ENCODE assay signal across 1 cellular context in the genomic region with DNA sequence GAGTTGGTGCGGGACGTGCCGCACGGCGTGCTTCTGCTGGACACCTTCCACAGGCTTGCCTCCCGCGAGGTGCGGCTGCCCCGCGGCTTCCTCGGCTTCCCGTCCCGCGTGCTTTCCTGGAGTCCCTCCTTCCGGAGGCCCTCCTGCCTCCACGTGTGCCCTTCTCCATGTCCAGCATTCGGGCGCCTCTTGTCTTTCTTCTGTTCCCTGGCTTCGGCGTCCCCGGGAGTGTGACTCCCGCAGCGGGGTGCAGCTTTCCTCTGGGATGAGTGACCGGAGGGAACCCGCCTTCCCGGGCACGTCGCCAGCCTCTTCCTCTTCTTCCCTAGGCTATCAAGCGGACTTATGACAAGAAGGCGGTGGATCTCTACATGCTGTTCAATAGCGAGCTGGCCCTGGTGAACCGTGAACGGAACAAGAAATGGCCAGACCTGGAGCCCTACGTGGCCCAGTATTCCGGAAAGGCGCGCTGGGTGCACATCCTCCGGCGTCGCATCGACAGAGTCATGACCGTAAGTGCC.
TF ChIP-seq lines count a peak whose summit lies in the region.

No MANE protein-coding gene starts in this region.

TF ChIP-seq in GM23338, 12 proteins besides CTCF, POLR2A, EP300 and RAD21:
- TF ChIP-seq, protein P1, sequence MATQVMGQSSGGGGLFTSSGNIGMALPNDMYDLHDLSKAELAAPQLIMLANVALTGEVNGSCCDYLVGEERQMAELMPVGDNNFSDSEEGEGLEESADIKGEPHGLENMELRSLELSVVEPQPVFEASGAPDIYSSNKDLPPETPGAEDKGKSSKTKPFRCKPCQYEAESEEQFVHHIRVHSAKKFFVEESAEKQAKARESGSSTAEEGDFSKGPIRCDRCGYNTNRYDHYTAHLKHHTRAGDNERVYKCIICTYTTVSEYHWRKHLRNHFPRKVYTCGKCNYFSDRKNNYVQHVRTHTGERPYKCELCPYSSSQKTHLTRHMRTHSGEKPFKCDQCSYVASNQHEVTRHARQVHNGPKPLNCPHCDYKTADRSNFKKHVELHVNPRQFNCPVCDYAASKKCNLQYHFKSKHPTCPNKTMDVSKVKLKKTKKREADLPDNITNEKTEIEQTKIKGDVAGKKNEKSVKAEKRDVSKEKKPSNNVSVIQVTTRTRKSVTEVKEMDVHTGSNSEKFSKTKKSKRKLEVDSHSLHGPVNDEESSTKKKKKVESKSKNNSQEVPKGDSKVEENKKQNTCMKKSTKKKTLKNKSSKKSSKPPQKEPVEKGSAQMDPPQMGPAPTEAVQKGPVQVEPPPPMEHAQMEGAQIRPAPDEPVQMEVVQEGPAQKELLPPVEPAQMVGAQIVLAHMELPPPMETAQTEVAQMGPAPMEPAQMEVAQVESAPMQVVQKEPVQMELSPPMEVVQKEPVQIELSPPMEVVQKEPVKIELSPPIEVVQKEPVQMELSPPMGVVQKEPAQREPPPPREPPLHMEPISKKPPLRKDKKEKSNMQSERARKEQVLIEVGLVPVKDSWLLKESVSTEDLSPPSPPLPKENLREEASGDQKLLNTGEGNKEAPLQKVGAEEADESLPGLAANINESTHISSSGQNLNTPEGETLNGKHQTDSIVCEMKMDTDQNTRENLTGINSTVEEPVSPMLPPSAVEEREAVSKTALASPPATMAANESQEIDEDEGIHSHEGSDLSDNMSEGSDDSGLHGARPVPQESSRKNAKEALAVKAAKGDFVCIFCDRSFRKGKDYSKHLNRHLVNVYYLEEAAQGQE (IDR thresholded peaks at IDR 0.05; ENCODE audit: unreplicated experiment): no peak
- TF ChIP-seq JUNB (IDR thresholded peaks at IDR 0.05; ENCODE audit: unreplicated experiment) (no peak), EZH2phosphoT487 (IDR thresholded peaks at IDR 0.05; ENCODE audit: unreplicated experiment) (no peak), STAT1 (IDR thresholded peaks at IDR 0.05; ENCODE audit: unreplicated experiment) (no peak), ZNF331 (CRISPR knock-in tag; IDR thresholded peaks at IDR 0.05; ENCODE audit: low read depth) (no peak), POLR2AphosphoS5 (IDR thresholded peaks at IDR 0.05; ENCODE audit: low read depth) (no peak), CREB1 (CRISPR knock-in tag; IDR thresholded peaks at IDR 0.05; ENCODE audit: low read depth) (no peak), ZNF114 (CRISPR knock-in tag; IDR thresholded peaks at IDR 0.05) (no peak), EZH2 (IDR thresholded peaks at IDR 0.05; ENCODE audit: low read depth, unreplicated experiment) (no peak), NANOG (IDR thresholded peaks at IDR 0.05; ENCODE audit: borderline replicate concordance) (no peak), ZNF462 (CRISPR knock-in tag; IDR thresholded peaks at IDR 0.05) (no peak)
- TF ChIP-seq, protein P2, sequence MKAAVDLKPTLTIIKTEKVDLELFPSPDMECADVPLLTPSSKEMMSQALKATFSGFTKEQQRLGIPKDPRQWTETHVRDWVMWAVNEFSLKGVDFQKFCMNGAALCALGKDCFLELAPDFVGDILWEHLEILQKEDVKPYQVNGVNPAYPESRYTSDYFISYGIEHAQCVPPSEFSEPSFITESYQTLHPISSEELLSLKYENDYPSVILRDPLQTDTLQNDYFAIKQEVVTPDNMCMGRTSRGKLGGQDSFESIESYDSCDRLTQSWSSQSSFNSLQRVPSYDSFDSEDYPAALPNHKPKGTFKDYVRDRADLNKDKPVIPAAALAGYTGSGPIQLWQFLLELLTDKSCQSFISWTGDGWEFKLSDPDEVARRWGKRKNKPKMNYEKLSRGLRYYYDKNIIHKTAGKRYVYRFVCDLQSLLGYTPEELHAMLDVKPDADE (IDR thresholded peaks at IDR 0.05): no peak
